In genomic region chr1:43383449-43383848, GRCh38 we compare ENCODE assay signal across 15 cellular contexts. TPM values are rescaled to one million over a fixed set of nuclear protein-coding genes. Genes with fewer than 3 reads are reported as not detected.
DNase-seq lines count a peak whose midpoint lies in the region; ATAC-seq, FAIRE-seq and TF ChIP-seq lines count a peak whose summit lies in the region.
"Had no signal": no experiment of that assay in that cellular context is flagged by ENCODE, and none has a peak within 500 bp of the region (broad histone marks: within the 10 kb centered on the region; RNA-seq: fewer than 3 reads in every experiment).

No MANE protein-coding gene starts in this region.

- no peak overlapping the region for H3K56ac ChIP-seq in H1 (replicated peaks; ENCODE audit: insufficient read length, low read depth, low read length)

- no peak overlapping the region for H4K5ac ChIP-seq in H1 (ENCODE audit: insufficient read length, low read depth, low read length)

- H2AK5ac ChIP-seq in H1 (ENCODE audit: low read depth, low read length), result no peak overlapping the region

- CTCF ChIA-PET in H1 (lab: Charles Lee; ENCODE audit: partially characterized antibody), result interaction anchor here (0.7 to 3.8 kb wide), 8 partner anchors 12 to 157 kb away, joined by 3 to 15 read pairs (median 4); partner anchors contain the start of gene C1orf210

- no peak overlapping the region for H3K9ac ChIP-seq in H1 (replicated peaks in 1 of 4; ENCODE audit: extremely low read depth in 1 of 4, low read depth in 3 of 4, low read length in 3 of 4)
- H3K9ac ChIP-seq: KMS-11 had no signal

- no peak overlapping the region for H2BK15ac ChIP-seq in H1 (ENCODE audit: low read length)

- TF ChIP-seq EP300 in H1 (IDR thresholded peaks at IDR 0.05; ENCODE audit: borderline replicate concordance in 1 of 2, low read depth in 2 of 2, low read length in 2 of 2), result no peak

- H3K4me3 ChIP-seq in H1 (ENCODE audit: extremely low read depth in 1 of 4, insufficient read depth in 2 of 4, low read depth in 3 of 4, low read length in 4 of 4), result no peak overlapping the region

- H3K4me1 ChIP-seq in H1 (replicated peaks in 1 of 4; ENCODE audit: control insufficient read depth in 3 of 4, insufficient read depth in 4 of 4, low read length in 3 of 4), result peaks cover 0 to under 1% (median 0%) of the 10 kb centered on the region in 4 experiments; a peak in 1 of 7 replicates
- H3K4me1 ChIP-seq: Caco-2 had no signal

- H2BK12ac ChIP-seq in H1 (ENCODE audit: low read depth, low read length), result no peak overlapping the region

- no peaks in the 10 kb centered on the region for H3K27me3 ChIP-seq in H1 (replicated peaks in 1 of 4; ENCODE audit: control insufficient read depth in 3 of 4, extremely low read depth in 1 of 4, insufficient read depth in 3 of 4, low read length in 3 of 4)

- no peak overlapping the region for H2BK120ac ChIP-seq in H1 (replicated peaks; ENCODE audit: low read depth, low read length)

- TF ChIP-seq CTCF in H1 (IDR thresholded peaks at IDR 0.05; ENCODE audit: control extremely low read depth in 1 of 3, insufficient read depth in 1 of 3, low read depth in 1 of 3, low read length in 3 of 3), result no peak

- H3K23ac ChIP-seq in H1 (ENCODE audit: insufficient read length), result no peak overlapping the region

- H3K79me2 ChIP-seq in H1 (ENCODE audit: control insufficient read depth in 1 of 2, insufficient read depth in 2 of 2, low read length in 2 of 2), result peaks cover 3 to 8% of the 10 kb centered on the region in 2 experiments; a peak in 3 of 4 replicates

- no peak overlapping the region for H4K91ac ChIP-seq in H1 (replicated peaks; ENCODE audit: insufficient read length, low read length)

- H3K14ac ChIP-seq in H1 (ENCODE audit: insufficient read length), result no peak overlapping the region

- peaks cover 15% of the 10 kb centered on the region for H3K4me1 Mint-ChIP-seq in activated T-cell treated with anti-CD3 and anti-CD28 coated beads, Interleukin-2, amount 50 U/mL, for 4 hours (ENCODE audit: low read depth)

- TF ChIP-seq RAD21 in H1 (IDR thresholded peaks at IDR 0.05 in 1 of 2, conservative IDR thresholded peaks at IDR 0.05 in 1 of 2; ENCODE audit: low read depth in 2 of 2, low read length in 2 of 2), result peak; percentile 27 to 41; a peak in 3 of 4 replicates

- no peaks in the 10 kb centered on the region for H3K27me3 Mint-ChIP-seq in activated T-cell treated with anti-CD3 and anti-CD28 coated beads, Interleukin-2, amount 50 U/mL, for 4 hours (ENCODE audit: low read depth)
- H3K27me3 Mint-ChIP-seq: activated CD4-positive, alpha-beta memory T cell treated with anti-CD3 and anti-CD28 coated beads for 36 hours; activated naive CD4-positive, alpha-beta T cell treated with anti-CD3 and anti-CD28 coated beads, Interleukin-2, amount 10 ng/mL, durations not matched to agents 7 days and 5 days; natural killer cell treated with Interleukin-12 subunit alpha and Interleukin-12 subunit beta and Interleukin-15 and Interleukin-18, amount 100 ng/mL, for 72 hours; stimulated activated naive CD8-positive, alpha-beta T cell treated with anti-CD3 and anti-CD28 coated beads, Interleukin-15, Interleukin-2, amounts not matched to agents 100 ng/mL and 50 ng/mL, for 24 hours had no signal

- no peaks in the 10 kb centered on the region for H3K9me3 ChIP-seq in H1 (ENCODE audit: insufficient read depth in 2 of 2, low read depth in 1 of 2, low read length in 1 of 2)
- H3K9me3 ChIP-seq: Caco-2 had no signal

- H4K8ac ChIP-seq in H1 (ENCODE audit: extremely low read depth, insufficient read depth, low read length), result no peak overlapping the region

- ATAC-seq in GM21381 (IDR thresholded peaks at IDR 0.05; ENCODE audit: unreplicated experiment), result no peak
- ATAC-seq in activated T-cell treated with anti-CD3 and anti-CD28 coated beads, Interleukin-2, amount 50 U/mL, for 4 hours, result no peak
- ATAC-seq: natural killer cell treated with Interleukin-12 subunit alpha and Interleukin-12 subunit beta and Interleukin-15 and Interleukin-18, amount 100 ng/mL, for 72 hours had no signal

- no peak overlapping the region for H2BK5ac ChIP-seq in H1 (ENCODE audit: low read depth, low read length)

- peak; percentile 13 for DNase-seq in COR-L47 (lab: John Stamatoyannopoulos, UW)
- DNase-seq in NCI-H69 (lab: John Stamatoyannopoulos, UW), result peak; percentile 22
- DNase-seq in H1 (ENCODE audit: low read depth in 1 of 2, low spot score in 2 of 2), result no peak
- DNase-seq in myocyte (ENCODE audit: low read depth), result peak; percentile 72
- no peak for DNase-seq in middle frontal gyrus (ENCODE audit: extremely low spot score, low spot score)
- no peak for DNase-seq in 8988T
- DNase-seq in activated T-cell treated with anti-CD3 and anti-CD28 coated beads, Interleukin-2, amount 50 U/mL, for 4 hours, result no peak
- DNase-seq: activated CD4-positive, alpha-beta memory T cell treated with anti-CD3 and anti-CD28 coated beads for 36 hours; activated naive CD4-positive, alpha-beta T cell treated with anti-CD3 and anti-CD28 coated beads, Interleukin-2, amount 10 ng/mL, durations not matched to agents 7 days and 5 days; Caco-2; NCI-H2227 treated with DMSO at 0.1 percent for 48 hours had no signal

- no peak overlapping the region for H3K27ac ChIP-seq in H1 (ENCODE audit: low read depth, low read length)
- H3K27ac ChIP-seq: KMS-11 had no signal

- H3K36me3 ChIP-seq in H1 (ENCODE audit: control insufficient read depth in 2 of 4, insufficient read depth in 4 of 4, low read length in 3 of 4), result peaks cover 9 to 51% (median 37%) of the 10 kb centered on the region in 4 experiments

- no peak overlapping the region for H2AFZ ChIP-seq in H1 (ENCODE audit: low read length)

- 85% methylated on average over 2 of the region's 2 CpGs; no CpG with 5 or more reads in 1 of the 2 experiments for WGBS in H1 (ENCODE audit: extremely low coverage in 1 of 2, insufficient coverage in 1 of 2, insufficient read length in 1 of 2, insufficient replicate concordance in 2 of 2, low coverage in 1 of 2, low lambda C conversion rate in 2 of 2, missing lambda C conversion rate in 1 of 2), 2 experiments

- TF ChIP-seq POLR2A in H1 (IDR thresholded peaks at IDR 0.05; ENCODE audit: control extremely low read depth in 1 of 2, low read depth in 2 of 2, low read length in 2 of 2), result no peak

- peaks cover 48% of the 10 kb centered on the region for H3K36me3 Mint-ChIP-seq in activated T-cell treated with anti-CD3 and anti-CD28 coated beads, Interleukin-2, amount 50 U/mL, for 4 hours (ENCODE audit: insufficient read depth)

- H4K20me1 ChIP-seq in H1 (replicated peaks in 1 of 2; ENCODE audit: control insufficient read depth in 1 of 2, insufficient read depth in 2 of 2, low read length in 2 of 2), result peaks cover 1 to 4% of the 10 kb centered on the region in 2 experiments

- FAIRE-seq in H1 (lab: Jason Lieb, UNC), result no peak

- H3K79me1 ChIP-seq in H1 (ENCODE audit: low read depth, low read length), result no peaks in the 10 kb centered on the region; the same call in 1 of the 2 replicates

- H3K9me3 Mint-ChIP-seq in activated T-cell treated with anti-CD3 and anti-CD28 coated beads, Interleukin-2, amount 50 U/mL, for 4 hours, result no peaks in the 10 kb centered on the region
- H3K9me3 Mint-ChIP-seq: activated CD4-positive, alpha-beta memory T cell treated with anti-CD3 and anti-CD28 coated beads for 36 hours; activated naive CD4-positive, alpha-beta T cell treated with anti-CD3 and anti-CD28 coated beads, Interleukin-2, amount 10 ng/mL, durations not matched to agents 7 days and 5 days; natural killer cell treated with Interleukin-12 subunit alpha and Interleukin-12 subunit beta and Interleukin-15 and Interleukin-18, amount 100 ng/mL, for 72 hours; stimulated activated naive CD8-positive, alpha-beta T cell treated with anti-CD3 and anti-CD28 coated beads, Interleukin-15, Interleukin-2, amounts not matched to agents 100 ng/mL and 50 ng/mL, for 24 hours had no signal

- POLR2A ChIA-PET in H1 (lab: Charles Lee; ENCODE audit: partially characterized antibody), result interaction anchor here (1.3 kb wide), 1 partner anchor 20 kb away, joined by 3 read pairs; no protein-coding TSS in a partner anchor

- H3K4me3 Mint-ChIP-seq in activated T-cell treated with anti-CD3 and anti-CD28 coated beads, Interleukin-2, amount 50 U/mL, for 4 hours, result no peak overlapping the region
- H3K4me3 Mint-ChIP-seq: activated CD4-positive, alpha-beta memory T cell treated with anti-CD3 and anti-CD28 coated beads for 36 hours; activated naive CD4-positive, alpha-beta T cell treated with anti-CD3 and anti-CD28 coated beads, Interleukin-2, amount 10 ng/mL, durations not matched to agents 7 days and 5 days; natural killer cell treated with Interleukin-12 subunit alpha and Interleukin-12 subunit beta and Interleukin-15 and Interleukin-18, amount 100 ng/mL, for 72 hours; stimulated activated naive CD8-positive, alpha-beta T cell treated with anti-CD3 and anti-CD28 coated beads, Interleukin-15, Interleukin-2, amounts not matched to agents 100 ng/mL and 50 ng/mL, for 24 hours had no signal

- H3K4ac ChIP-seq in H1 (replicated peaks; ENCODE audit: insufficient read length, low read depth, low read length), result no peak overlapping the region

- H3K23me2 ChIP-seq in H1 (ENCODE audit: low read depth, low read length), result no peaks in the 10 kb centered on the region

- no peak overlapping the region for H3K4me2 ChIP-seq in H1 (ENCODE audit: insufficient read depth in 1 of 2, low read depth in 2 of 2, low read length in 2 of 2)
- H3K4me2 ChIP-seq: KMS-11 had no signal

- H2BK20ac ChIP-seq in H1 (ENCODE audit: low read length), result no peak overlapping the region

- H3K18ac ChIP-seq in H1 (ENCODE audit: extremely low read depth, low read length), result no peak overlapping the region

RNA-seq across cellular contexts. Expression of gene MED8, which starts 6.2 kb away (rescaled TPM):
- total RNA-seq in H1 (2021; fragmentation: NEBNext Ultra II Directional; extraction: Animal tissue kit (Norgen Biotek cat#: 25700)), result 19.5 and 20.6 TPM in 2 replicates
- 6.7 and 7.0 TPM in 2 replicates for polyA plus RNA-seq in H1 (2011; rRNA removed)
- 9.7 TPM for polyA plus RNA-seq in H1 (2011; cell fraction: cytosol; rRNA removed)
- 13.6 TPM for polyA plus RNA-seq in H1 (2011; cell fraction: nucleus; rRNA removed)
- polyA plus RNA-seq in H1 (2012, experiment 1 of 2), result 19.8 to 23.8 TPM (median 22.3 TPM) in 4 replicates
- 8.5 TPM for polyA plus RNA-seq in H1 (2012, experiment 2 of 2)
- polyA plus RNA-seq in H1 (2013, experiment 1 of 2), result 12.8 TPM
- 14.3 TPM for polyA plus RNA-seq in H1 (2013, experiment 2 of 2)
- 5.1 and 9.8 TPM in 2 replicates for polyA minus RNA-seq in H1 (2011; rRNA and poly(A)+ RNA removed)
- 5.2 TPM for polyA minus RNA-seq in H1 (2011; cell fraction: cytosol; rRNA and poly(A)+ RNA removed)
- 13.1 TPM for polyA minus RNA-seq in H1 (2011; cell fraction: nucleus; rRNA and poly(A)+ RNA removed)
- 24.8 and 37.0 TPM in 2 replicates for total RNA-seq in myocyte
- polyA plus RNA-seq in myocyte (2012), result 44.2 TPM
- 10 to 100 TPM; 49.8 to 59.1 (median 50.4) TPM for total RNA-seq in activated T-cell treated with anti-CD3 and anti-CD28 coated beads, Interleukin-2, amount 50 U/mL, for 4 hours

RNA-seq across cellular contexts. Expression of gene SZT2, which starts 6.2 kb away (rescaled TPM):
- 12.9 and 13.8 TPM in 2 replicates for total RNA-seq in H1 (2021; fragmentation: NEBNext Ultra II Directional; extraction: Animal tissue kit (Norgen Biotek cat#: 25700))
- polyA plus RNA-seq in H1 (2011; rRNA removed), result 4.7 and 8.0 TPM in 2 replicates
- 3.8 TPM for polyA plus RNA-seq in H1 (2011; cell fraction: cytosol; rRNA removed)
- polyA plus RNA-seq in H1 (2011; cell fraction: nucleus; rRNA removed), result 35.9 TPM
- polyA plus RNA-seq in H1 (2012, experiment 1 of 2), result 6.5 to 8.1 TPM (median 6.7 TPM) in 4 replicates
- 13.4 TPM for polyA plus RNA-seq in H1 (2012, experiment 2 of 2)
- polyA plus RNA-seq in H1 (2013, experiment 1 of 2), result 5.2 TPM
- polyA plus RNA-seq in H1 (2013, experiment 2 of 2), result 3.5 TPM
- polyA minus RNA-seq in H1 (2011; rRNA and poly(A)+ RNA removed), result 30.2 and 31.0 TPM in 2 replicates
- 6.6 TPM for polyA minus RNA-seq in H1 (2011; cell fraction: cytosol; rRNA and poly(A)+ RNA removed)
- 40.9 TPM for polyA minus RNA-seq in H1 (2011; cell fraction: nucleus; rRNA and poly(A)+ RNA removed)
- total RNA-seq in myocyte, result 13.8 and 19.5 TPM in 2 replicates
- polyA plus RNA-seq in myocyte (2012), result 15.6 TPM
- 10 to 100 TPM; 37.1 to 44.2 (median 39.5) TPM for total RNA-seq in activated T-cell treated with anti-CD3 and anti-CD28 coated beads, Interleukin-2, amount 50 U/mL, for 4 hours

RNA-seq across cellular contexts. Expression of gene ELOVL1, which starts 15.6 kb away (rescaled TPM):
- total RNA-seq in H1 (2021; fragmentation: NEBNext Ultra II Directional; extraction: Animal tissue kit (Norgen Biotek cat#: 25700)), result 28.5 and 29.1 TPM in 2 replicates
- 58.2 and 68.1 TPM in 2 replicates for polyA plus RNA-seq in H1 (2011; rRNA removed)
- 51.4 TPM for polyA plus RNA-seq in H1 (2011; cell fraction: cytosol; rRNA removed)
- 64.0 TPM for polyA plus RNA-seq in H1 (2011; cell fraction: nucleus; rRNA removed)
- polyA plus RNA-seq in H1 (2012, experiment 1 of 2), result 31.0 to 38.0 TPM (median 34.5 TPM) in 4 replicates
- 57.9 TPM for polyA plus RNA-seq in H1 (2012, experiment 2 of 2)
- polyA plus RNA-seq in H1 (2013, experiment 1 of 2), result 45.0 TPM
- 50.2 TPM for polyA plus RNA-seq in H1 (2013, experiment 2 of 2)
- polyA minus RNA-seq in H1 (2011; rRNA and poly(A)+ RNA removed), result 35.7 and 45.3 TPM in 2 replicates
- 11.2 TPM for polyA minus RNA-seq in H1 (2011; cell fraction: cytosol; rRNA and poly(A)+ RNA removed)
- polyA minus RNA-seq in H1 (2011; cell fraction: nucleus; rRNA and poly(A)+ RNA removed), result 12.0 TPM
- 47.3 and 48.2 TPM in 2 replicates for total RNA-seq in myocyte
- 101 TPM for polyA plus RNA-seq in myocyte (2012)
- total RNA-seq in activated T-cell treated with anti-CD3 and anti-CD28 coated beads, Interleukin-2, amount 50 U/mL, for 4 hours, result 10 to 100 TPM; 91.4 to 99.8 (median 92.8) TPM

RNA-seq across cellular contexts. Expression of gene CDC20, which starts 24.7 kb away (rescaled TPM):
- total RNA-seq in H1 (2021; fragmentation: NEBNext Ultra II Directional; extraction: Animal tissue kit (Norgen Biotek cat#: 25700)), result 221 and 252 TPM in 2 replicates
- polyA plus RNA-seq in H1 (2011; rRNA removed), result 214 and 350 TPM in 2 replicates
- 234 TPM for polyA plus RNA-seq in H1 (2011; cell fraction: cytosol; rRNA removed)
- 399 TPM for polyA plus RNA-seq in H1 (2011; cell fraction: nucleus; rRNA removed)
- polyA plus RNA-seq in H1 (2012, experiment 1 of 2), result 231 to 283 TPM (median 258 TPM) in 4 replicates
- 321 TPM for polyA plus RNA-seq in H1 (2012, experiment 2 of 2)
- polyA plus RNA-seq in H1 (2013, experiment 1 of 2), result 136 TPM
- 131 TPM for polyA plus RNA-seq in H1 (2013, experiment 2 of 2)
- polyA minus RNA-seq in H1 (2011; rRNA and poly(A)+ RNA removed), result 219 and 368 TPM in 2 replicates
- polyA minus RNA-seq in H1 (2011; cell fraction: cytosol; rRNA and poly(A)+ RNA removed), result 160 TPM
- polyA minus RNA-seq in H1 (2011; cell fraction: nucleus; rRNA and poly(A)+ RNA removed), result 98.7 TPM
- 0.68 and 2.0 TPM in 2 replicates for total RNA-seq in myocyte
- polyA plus RNA-seq in myocyte (2012), result 0.67 TPM
- 10 to 100 TPM; 47.3 to 70.1 (median 60.3) TPM for total RNA-seq in activated T-cell treated with anti-CD3 and anti-CD28 coated beads, Interleukin-2, amount 50 U/mL, for 4 hours

RNA-seq across cellular contexts. Expression of gene MPL, which starts 45.8 kb away (rescaled TPM):
- total RNA-seq in H1 (2021; fragmentation: NEBNext Ultra II Directional; extraction: Animal tissue kit (Norgen Biotek cat#: 25700)), result not detected in 2 replicates
- 0.08 and 0.11 TPM in 2 replicates for polyA plus RNA-seq in H1 (2011; rRNA removed)
- not detected for polyA plus RNA-seq in H1 (2011; cell fraction: cytosol; rRNA removed)
- polyA plus RNA-seq in H1 (2011; cell fraction: nucleus; rRNA removed), result 0.07 TPM
- 0.27 to 0.55 TPM (median 0.43 TPM) in 3 of 4 replicates, not detected in the other for polyA plus RNA-seq in H1 (2012, experiment 1 of 2)
- not detected for polyA plus RNA-seq in H1 (2012, experiment 2 of 2)
- polyA plus RNA-seq in H1 (2013, experiment 1 of 2), result 0.04 TPM
- polyA plus RNA-seq in H1 (2013, experiment 2 of 2), result 0.09 TPM
- 0.15 TPM in 1 of 2 replicates, not detected in the other for polyA minus RNA-seq in H1 (2011; rRNA and poly(A)+ RNA removed)
- polyA minus RNA-seq in H1 (2011; cell fraction: cytosol; rRNA and poly(A)+ RNA removed), result not detected
- not detected for polyA minus RNA-seq in H1 (2011; cell fraction: nucleus; rRNA and poly(A)+ RNA removed)
- 0.08 TPM in 1 of 2 replicates, not detected in the other for total RNA-seq in myocyte
- not detected for polyA plus RNA-seq in myocyte (2012)
- total RNA-seq in activated T-cell treated with anti-CD3 and anti-CD28 coated beads, Interleukin-2, amount 50 U/mL, for 4 hours, result not detected
- total RNA-seq: activated CD4-positive, alpha-beta memory T cell treated with anti-CD3 and anti-CD28 coated beads for 36 hours; Caco-2; natural killer cell treated with Interleukin-12 subunit alpha and Interleukin-12 subunit beta and Interleukin-15 and Interleukin-18, amount 100 ng/mL, for 72 hours had no signal

Comparison
In these comparisons a context has a peak if more than half of its experiments do, and no peak if none do; other contexts are left out.
1. DNase-seq: peak in COR-L47 (single experiment), NCI-H69 (single experiment) and myocyte (single experiment); none in H1 (0 of 2), middle frontal gyrus (single experiment), 8988T (single experiment) and activated T-cell treated with anti-CD3 and anti-CD28 coated beads, Interleukin-2, amount 50 U/mL, for 4 hours (single experiment).